ENCODE assay signal across 7 cellular contexts in the genomic region with DNA sequence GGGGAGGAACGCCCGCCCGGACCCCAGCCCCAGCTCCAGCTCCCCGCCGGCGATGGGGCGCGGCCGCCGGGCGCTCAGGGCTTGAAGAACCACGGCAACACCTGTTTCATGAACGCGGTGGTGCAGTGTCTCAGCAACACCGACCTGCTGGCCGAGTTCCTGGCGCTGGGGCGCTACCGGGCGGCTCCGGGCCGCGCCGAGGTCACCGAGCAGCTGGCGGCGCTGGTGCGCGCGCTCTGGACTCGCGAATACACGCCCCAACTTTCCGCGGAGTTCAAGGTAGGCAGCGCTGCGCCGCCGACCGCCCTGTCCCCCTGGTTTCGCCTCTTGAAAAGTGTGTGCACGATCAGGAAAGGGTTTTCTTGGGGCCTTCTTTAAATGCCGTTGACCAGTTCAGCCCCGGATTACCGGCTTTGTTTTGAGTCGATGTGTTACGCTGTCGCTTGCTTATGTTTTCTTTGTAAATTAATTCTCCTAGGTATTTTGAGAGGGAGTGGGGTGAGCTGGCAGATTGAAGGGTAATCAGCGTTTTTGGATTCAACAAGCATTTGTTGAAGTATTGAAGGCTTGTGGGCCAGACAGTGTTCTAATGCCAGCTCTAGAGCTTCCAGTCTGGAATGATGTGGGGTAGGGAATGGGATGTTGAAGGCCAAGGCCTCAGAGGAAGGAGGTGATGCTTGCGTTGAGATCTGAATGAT. TPM values are rescaled to one million over a fixed set of nuclear protein-coding genes. Genes with fewer than 3 reads are reported as not detected.
DNase-seq lines count a peak whose midpoint lies in the region; ATAC-seq and TF ChIP-seq lines count a peak whose summit lies in the region.

No MANE protein-coding gene starts in this region.

- peaks cover 88% of the 10 kb centered on the region for H3K27me3 ChIP-seq in left ventricle myocardium inferior (ENCODE audit: low read depth)

- no peaks in the 10 kb centered on the region for H3K36me3 Mint-ChIP-seq in activated T-helper 1 cell treated with anti-CD3 and anti-CD28 coated beads, Interleukin-12 subunit alpha, Interleukin-12 subunit beta, Interleukin-2, Interleukin-4 antibody, amounts not matched to agents 30 ng/mL and 10 ng/mL and 1 ng/mL, durations not matched to agents 14 hours and 24 hours and 36 hours (ENCODE audit: low read depth)

- intact Hi-C loops in activated T-helper 1 cell treated with anti-CD3 and anti-CD28 coated beads, Interleukin-12 subunit alpha, Interleukin-12 subunit beta, Interleukin-2, Interleukin-4 antibody, amounts not matched to agents 30 ng/mL and 10 ng/mL and 1 ng/mL, durations not matched to agents 14 hours and 24 hours and 36 hours (cut with micrococcal nuclease) = loop anchor here (2.0 kb wide), 1 partner anchor 69 kb away; the partner anchor contains the start of gene CFAP52
- intact Hi-C loops in left ventricle myocardium inferior (cut with micrococcal nuclease) = no loop called here

- ATAC-seq in GM19351 (IDR thresholded peaks at IDR 0.05; ENCODE audit: unreplicated experiment) = no peak

- peaks cover 19% of the 10 kb centered on the region for H3K4me1 ChIP-seq in left ventricle myocardium inferior

- TF ChIP-seq CTCF in GM12865 (IDR thresholded peaks at IDR 0.05; ENCODE audit: insufficient read depth, low read depth, low read length, missing control alignments) = no peak
- no peak for TF ChIP-seq CTCF in left ventricle myocardium inferior (IDR thresholded peaks at IDR 0.05; ENCODE audit: borderline replicate concordance)

- H3K4me3 ChIP-seq in GM12865 (ENCODE audit: low read depth, low read length) = no peak overlapping the region
- H3K4me3 ChIP-seq in left ventricle myocardium inferior = peak overlapping the region; percentile 69

- peaks cover 43% of the 10 kb centered on the region for H3K27me3 Mint-ChIP-seq in activated T-helper 1 cell treated with anti-CD3 and anti-CD28 coated beads, Interleukin-12 subunit alpha, Interleukin-12 subunit beta, Interleukin-2, Interleukin-4 antibody, amounts not matched to agents 30 ng/mL and 10 ng/mL and 1 ng/mL, durations not matched to agents 14 hours and 24 hours and 36 hours (ENCODE audit: insufficient read depth)

- H3K4me1 Mint-ChIP-seq in activated T-helper 1 cell treated with anti-CD3 and anti-CD28 coated beads, Interleukin-12 subunit alpha, Interleukin-12 subunit beta, Interleukin-2, Interleukin-4 antibody, amounts not matched to agents 30 ng/mL and 10 ng/mL and 1 ng/mL, durations not matched to agents 14 hours and 24 hours and 36 hours (ENCODE audit: low read depth) = peaks cover 18% of the 10 kb centered on the region

- no peak overlapping the region for H3K27ac Mint-ChIP-seq in activated T-helper 1 cell treated with anti-CD3 and anti-CD28 coated beads, Interleukin-12 subunit alpha, Interleukin-12 subunit beta, Interleukin-2, Interleukin-4 antibody, amounts not matched to agents 30 ng/mL and 10 ng/mL and 1 ng/mL, durations not matched to agents 14 hours and 24 hours and 36 hours

- H3K36me3 ChIP-seq in left ventricle myocardium inferior = no peaks in the 10 kb centered on the region

- peak overlapping the region; percentile 62 for H3K4me3 Mint-ChIP-seq in activated T-helper 1 cell treated with anti-CD3 and anti-CD28 coated beads, Interleukin-12 subunit alpha, Interleukin-12 subunit beta, Interleukin-2, Interleukin-4 antibody, amounts not matched to agents 30 ng/mL and 10 ng/mL and 1 ng/mL, durations not matched to agents 14 hours and 24 hours and 36 hours

- no peaks in the 10 kb centered on the region for H3K9me3 Mint-ChIP-seq in activated T-helper 1 cell treated with anti-CD3 and anti-CD28 coated beads, Interleukin-12 subunit alpha, Interleukin-12 subunit beta, Interleukin-2, Interleukin-4 antibody, amounts not matched to agents 30 ng/mL and 10 ng/mL and 1 ng/mL, durations not matched to agents 14 hours and 24 hours and 36 hours

- DNase-seq in GM12865 (ENCODE audit: low read depth) (peak; percentile 20), M059J (ENCODE audit: low read depth) (peak; percentile 25), left ventricle myocardium inferior (peak; percentile 24), renal cortical epithelial cell (ENCODE audit: low read depth) (peak; percentile 29), GM19240 (ENCODE audit: insufficient read length, low spot score) (no peak)
- DNase-seq in activated T-helper 1 cell treated with anti-CD3 and anti-CD28 coated beads, Interleukin-12 subunit alpha, Interleukin-12 subunit beta, Interleukin-2, Interleukin-4 antibody, amounts not matched to agents 30 ng/mL and 10 ng/mL and 1 ng/mL, durations not matched to agents 14 hours and 24 hours and 36 hours (ENCODE audit: low spot score) = no peak

- H3K27ac ChIP-seq in left ventricle myocardium inferior (replicated peaks) = no peak overlapping the region

- H3K9me3 ChIP-seq in left ventricle myocardium inferior (replicated peaks) = no peaks in the 10 kb centered on the region

RNA-seq across cellular contexts. Expression of gene USP43, which starts 0.7 kb away (rescaled TPM):
- total RNA-seq in M059J (2014; rRNA removed; shearing (Covaris generic)) = 0.27 and 1.7 TPM in 2 replicates
- not detected in 2 replicates for total RNA-seq in activated T-helper 1 cell treated with anti-CD3 and anti-CD28 coated beads, Interleukin-12 subunit alpha, Interleukin-12 subunit beta, Interleukin-2, Interleukin-4 antibody, amounts not matched to agents 30 ng/mL and 10 ng/mL and 1 ng/mL, durations not matched to agents 14 hours and 24 hours and 36 hours
- total RNA-seq in left ventricle myocardium inferior (0.08 TPM), renal cortical epithelial cell (10.3 and 14.1 TPM in 2 replicates)

Comparison
In these comparisons a context has a peak if more than half of its experiments do, and no peak if none do; other contexts are left out.
1. DNase-seq: peak in GM12865 (single experiment), M059J (single experiment), left ventricle myocardium inferior (single experiment) and renal cortical epithelial cell (single experiment); none in activated T-helper 1 cell treated with anti-CD3 and anti-CD28 coated beads, Interleukin-12 subunit alpha, Interleukin-12 subunit beta, Interleukin-2, Interleukin-4 antibody, amounts not matched to agents 30 ng/mL and 10 ng/mL and 1 ng/mL, durations not matched to agents 14 hours and 24 hours and 36 hours (single experiment) and GM19240 (single experiment).